29 cellular contexts compared by ENCODE assay signal in the genomic region with DNA sequence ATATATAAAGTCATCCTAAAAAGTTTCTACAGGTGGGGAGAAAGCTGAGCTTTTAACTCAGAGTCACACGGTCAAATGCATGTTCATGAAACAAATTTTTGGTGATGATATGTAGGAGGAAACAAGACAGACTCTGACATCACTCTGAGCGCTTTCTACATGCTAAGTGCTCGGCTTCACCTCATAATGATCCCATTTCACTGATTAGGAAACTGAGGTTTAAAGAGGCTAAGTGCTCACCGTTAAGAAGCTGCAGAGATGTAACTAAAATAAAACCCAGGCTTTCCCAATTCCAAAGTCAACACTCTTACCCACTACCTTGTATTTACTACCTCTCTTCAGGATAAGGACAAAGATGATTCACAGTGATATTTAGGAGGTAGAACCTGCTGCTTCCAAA. TPM values are rescaled to one million over a fixed set of nuclear protein-coding genes. Genes with fewer than 3 reads are reported as not detected.
A peak's percentile ranks its signal among the peaks of the same experiment; 100 is the strongest.
DNase-seq lines count a peak whose midpoint lies in the region; ATAC-seq and TF ChIP-seq lines count a peak whose summit lies in the region.
"Had no signal": no experiment of that assay in that cellular context is flagged by ENCODE, and none has a peak within 500 bp of the region (broad histone marks: within the 10 kb centered on the region; RNA-seq: fewer than 3 reads in every experiment).

No MANE protein-coding gene starts in this region.

- H2AFZ ChIP-seq in GM23248 = no peak overlapping the region

- H3K27me3 ChIP-seq in GM23248 (replicated peaks; ENCODE audit: insufficient read depth) (no peaks in the 10 kb centered on the region), ascending aorta (no peaks in the 10 kb centered on the region), thoracic aorta (replicated peaks; ENCODE audit: insufficient read depth) (no peaks in the 10 kb centered on the region)
- H3K27me3 ChIP-seq: BLaER1 treated with 17β-estradiol and CSF1 and Interleukin-3, amounts not matched to agents 10 nM and 100 nM; cardiac muscle cell; gastrocnemius medialis; upper lobe of right lung had no signal

- TF ChIP-seq CTCF in ascending aorta (IDR thresholded peaks at IDR 0.05) (no peak), mesothelial cell of epicardium (IDR thresholded peaks at IDR 0.05; ENCODE audit: unreplicated experiment) (no peak), thoracic aorta (IDR thresholded peaks at IDR 0.05) (no peak)

- H3K36me3 Mint-ChIP-seq in mesothelial cell of epicardium = peaks cover 6% of the 10 kb centered on the region
- peaks cover 59% of the 10 kb centered on the region for H3K36me3 Mint-ChIP-seq in activated T-cell treated with anti-CD3 and anti-CD28 coated beads, Interleukin-2, amount 50 U/mL, for 24 hours (ENCODE audit: low read depth)
- H3K36me3 Mint-ChIP-seq: naive B cell had no signal

- peaks cover 81% of the 10 kb centered on the region for H3K79me2 ChIP-seq in GM23248 (ENCODE audit: insufficient read depth)

- H3K4me3 Mint-ChIP-seq in mesothelial cell of epicardium = no peak overlapping the region
- H3K4me3 Mint-ChIP-seq in activated T-cell treated with anti-CD3 and anti-CD28 coated beads, Interleukin-2, amount 50 U/mL, for 24 hours = no peak overlapping the region
- H3K4me3 Mint-ChIP-seq: activated naive CD4-positive, alpha-beta T cell treated with anti-CD3 and anti-CD28 coated beads for 36 hours had no signal

- no peak for ATAC-seq in thoracic aorta (ENCODE audit: insufficient number of reproducible peaks, low FRiP score, low read depth)
- ATAC-seq: gastrocnemius medialis, left colon, PC-3, Right ventricle myocardium inferior, upper lobe of right lung had no signal

- WGBS in GM23248 (ENCODE audit: low coverage in 1 of 2, low lambda C conversion rate in 2 of 2, missing lambda C conversion rate in 2 of 2), 2 experiments = 87 to 88% methylated on average over 4 of the region's 4 CpGs

- H3K9ac ChIP-seq in GM23248 = no peak overlapping the region

- H3K27ac Mint-ChIP-seq in mesothelial cell of epicardium = peak overlapping the region; percentile 92
- no peak overlapping the region for H3K27ac Mint-ChIP-seq in activated T-cell treated with anti-CD3 and anti-CD28 coated beads, Interleukin-2, amount 50 U/mL, for 24 hours
- H3K27ac Mint-ChIP-seq: activated naive CD4-positive, alpha-beta T cell treated with anti-CD3 and anti-CD28 coated beads for 36 hours had no signal

- no peaks in the 10 kb centered on the region for H3K9me2 ChIP-seq in GM23248 (ENCODE audit: insufficient read depth)

- peaks cover 23% of the 10 kb centered on the region for H3K4me1 Mint-ChIP-seq in mesothelial cell of epicardium
- peaks cover 35% of the 10 kb centered on the region for H3K4me1 Mint-ChIP-seq in activated T-cell treated with anti-CD3 and anti-CD28 coated beads, Interleukin-2, amount 50 U/mL, for 24 hours (ENCODE audit: low read depth)

- in situ Hi-C loops in GM23248 (cut with MboI) = no loop called here

- H3F3A ChIP-seq in GM23248 (ENCODE audit: insufficient read depth) = peaks cover 41% of the 10 kb centered on the region

- no peak for DNase-seq in GM23248
- DNase-seq in ascending aorta (ENCODE audit: low spot score in 2 of 2) = no peak
- no peak for DNase-seq in mesothelial cell of epicardium (ENCODE audit: low spot score in 2 of 2, unreplicated experiment in 2 of 2)
- DNase-seq in thoracic aorta (ENCODE audit: low spot score) = no peak
- DNase-seq in C1 segment of cervical spinal cord (lab: John Stamatoyannopoulos, UW) = no peak
- DNase-seq in KG1 (lab: John Stamatoyannopoulos, UW) = no peak
- DNase-seq in cerebellar cortex (ENCODE audit: low spot score) = no peak
- no peak for DNase-seq in activated T-cell treated with anti-CD3 and anti-CD28 coated beads, Interleukin-2, amount 50 U/mL, for 24 hours
- DNase-seq: activated CD4-positive, alpha-beta T cell treated with anti-CD3 and anti-CD28 coated beads for 48 hours; activated naive CD4-positive, alpha-beta T cell treated with anti-CD3 and anti-CD28 coated beads for 36 hours; amygdala; DND-41; gastrocnemius medialis; hippocampal formation; left colon; naive B cell; NCI-H1048; NCI-H1694; NCI-H2171; NCI-H510A; PC-3; small intestine; stimulated activated CD4-positive, alpha-beta T cell treated with anti-CD3 and anti-CD28 coated beads, Interleukin-1b, Interleukin-23, amount 100 ng/mL, for 48 hours; T-helper 9 cell; upper lobe of right lung; WERI-Rb-1 had no signal

- H3K4me1 ChIP-seq in GM23248 (ENCODE audit: insufficient read depth) (peaks cover 30% of the 10 kb centered on the region), ascending aorta (peaks cover 8 to 22% of the 10 kb centered on the region in 2 donors), thoracic aorta (ENCODE audit: control insufficient read depth in 1 of 2, low read depth in 2 of 2) (peaks cover 24 to 42% of the 10 kb centered on the region in 2 donors)

- H3K27me3 Mint-ChIP-seq in mesothelial cell of epicardium (ENCODE audit: low read depth) = no peaks in the 10 kb centered on the region
- no peaks in the 10 kb centered on the region for H3K27me3 Mint-ChIP-seq in activated T-cell treated with anti-CD3 and anti-CD28 coated beads, Interleukin-2, amount 50 U/mL, for 24 hours
- H3K27me3 Mint-ChIP-seq: naive B cell had no signal

- H3K9me3 ChIP-seq in GM23248 (ENCODE audit: low read depth) (no peaks in the 10 kb centered on the region), ascending aorta (no peaks in the 10 kb centered on the region), thoracic aorta (no peaks in the 10 kb centered on the region)
- H3K9me3 ChIP-seq: gastrocnemius medialis, upper lobe of right lung had no signal

- intact Hi-C loops in ascending aorta (cut with DNase I) = no loop called here

- H3K4me2 ChIP-seq in GM23248 (ENCODE audit: unreplicated experiment) = no peak overlapping the region

- no peaks in the 10 kb centered on the region for H4K20me1 ChIP-seq in GM23248 (ENCODE audit: insufficient read depth)

- peak overlapping the region; percentile 87 for H3K27ac ChIP-seq in GM23248
- H3K27ac ChIP-seq in ascending aorta = peak overlapping the region; percentile 85 to 90
- H3K27ac ChIP-seq in thoracic aorta = peak overlapping the region; percentile 76 to 93
- H3K27ac ChIP-seq: BLaER1 treated with 17β-estradiol and CSF1 and Interleukin-3, amounts not matched to agents 10 nM and 100 nM; cardiac muscle cell; WERI-Rb-1 had no signal

- H3K4me3 ChIP-seq in GM23248 = no peak overlapping the region
- H3K4me3 ChIP-seq in ascending aorta = no peak overlapping the region
- no peak overlapping the region for H3K4me3 ChIP-seq in thoracic aorta
- H3K4me3 ChIP-seq: BLaER1 treated with 17β-estradiol and CSF1 and Interleukin-3, amounts not matched to agents 10 nM and 100 nM; cardiac muscle cell; gastrocnemius medialis; upper lobe of right lung had no signal

- no peaks in the 10 kb centered on the region for H3K36me3 ChIP-seq in GM23248 (ENCODE audit: low read depth)
- no peaks in the 10 kb centered on the region for H3K36me3 ChIP-seq in ascending aorta
- H3K36me3 ChIP-seq in thoracic aorta = no peaks in the 10 kb centered on the region
- H3K36me3 ChIP-seq: cardiac muscle cell, gastrocnemius medialis, upper lobe of right lung had no signal

- peaks cover 3% of the 10 kb centered on the region for H3K9me3 Mint-ChIP-seq in mesothelial cell of epicardium
- H3K9me3 Mint-ChIP-seq in activated T-cell treated with anti-CD3 and anti-CD28 coated beads, Interleukin-2, amount 50 U/mL, for 24 hours = no peaks in the 10 kb centered on the region
- H3K9me3 Mint-ChIP-seq: activated naive CD4-positive, alpha-beta T cell treated with anti-CD3 and anti-CD28 coated beads for 36 hours had no signal

RNA-seq across cellular contexts. Expression of gene RMND1, which starts 4.7 kb away (rescaled TPM):
- 29.9 and 31.1 TPM in 2 replicates for total RNA-seq in GM23248 (2014; rRNA removed; shearing (Covaris generic))
- 25.6 and 30.6 TPM in 2 replicates for polyA plus RNA-seq in GM23248 (2016; fragmentation: Nextera tagmentation; extraction: Ambion mirVana)
- total RNA-seq in ascending aorta = 3.8 TPM
- total RNA-seq in mesothelial cell of epicardium = 22.7 to 24.5 TPM (median 23.4 TPM) in 3 replicates
- total RNA-seq in thoracic aorta = 10 to 100 TPM; 20.7 to 21.2 TPM

RNA-seq across cellular contexts. Expression of gene CCDC170, which starts 46.6 kb away (rescaled TPM):
- 0.11 TPM in 1 of 2 replicates, not detected in the other for total RNA-seq in GM23248 (2014; rRNA removed; shearing (Covaris generic))
- 0.27 and 0.49 TPM in 2 replicates for polyA plus RNA-seq in GM23248 (2016; fragmentation: Nextera tagmentation; extraction: Ambion mirVana)
- total RNA-seq in ascending aorta = not detected
- total RNA-seq in mesothelial cell of epicardium = 2.5 to 3.2 TPM (median 3.0 TPM) in 3 replicates
- total RNA-seq in thoracic aorta = 1 to 10 TPM in 1 of 2 donors, under 1 TPM in 1; 0.81 to 1.5 TPM
- total RNA-seq: activated naive CD4-positive, alpha-beta T cell treated with anti-CD3 and anti-CD28 coated beads for 36 hours; PC-3 had no signal
- polyA plus RNA-seq: cardiac muscle cell had no signal

RNA-seq across cellular contexts. Expression of gene ZBTB2, which starts 55.9 kb away (rescaled TPM):
- 11.6 and 13.7 TPM in 2 replicates for total RNA-seq in GM23248 (2014; rRNA removed; shearing (Covaris generic))
- 9.7 and 9.9 TPM in 2 replicates for polyA plus RNA-seq in GM23248 (2016; fragmentation: Nextera tagmentation; extraction: Ambion mirVana)
- total RNA-seq in ascending aorta (9.9 TPM), mesothelial cell of epicardium (15.2 to 16.1 TPM (median 15.8 TPM) in 3 replicates), thoracic aorta (1 to 10 TPM; 5.3 to 8.4 TPM)
